Comparison of ENCODE assay signal across 8 cellular contexts in the genomic region with DNA sequence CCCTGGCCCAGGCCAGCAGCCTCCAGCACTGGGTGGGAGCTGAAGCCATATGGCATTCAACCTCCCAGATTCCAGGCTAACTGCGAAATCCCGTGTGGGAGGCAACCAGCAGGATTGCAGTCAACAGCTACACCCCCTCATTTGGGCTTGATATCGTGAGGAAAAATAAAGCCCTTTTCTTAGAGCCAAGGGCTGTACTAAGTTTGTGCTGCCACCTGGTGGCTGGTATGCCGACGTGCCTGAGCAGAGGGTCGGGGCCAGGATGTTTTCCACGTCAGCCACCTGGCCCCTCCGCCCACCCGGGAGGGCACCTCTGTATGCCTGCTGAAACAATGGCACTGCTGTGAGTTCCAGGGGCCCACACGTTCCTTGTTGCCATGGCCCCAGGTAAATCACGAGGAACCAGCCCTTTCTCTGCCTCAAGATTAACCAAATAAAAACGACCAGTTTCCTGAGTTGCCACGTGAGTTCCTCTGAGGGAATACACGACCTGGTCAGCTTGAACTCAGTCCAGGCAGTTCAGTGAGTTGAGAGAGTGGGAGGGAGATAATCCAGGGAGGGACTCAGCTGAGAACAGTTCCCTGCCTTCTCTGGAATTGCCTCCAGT. TPM values are rescaled to one million over a fixed set of nuclear protein-coding genes. Genes with fewer than 3 reads are reported as not detected.
DNase-seq lines count a peak whose midpoint lies in the region; ATAC-seq and TF ChIP-seq lines count a peak whose summit lies in the region.

No MANE protein-coding gene starts in this region.

- POLR2A ChIA-PET in GM10248 (lab: Yijun Ruan, JAX), result no interaction called here

- no peaks in the 10 kb centered on the region for H3K27me3 ChIP-seq in layer of hippocampus (ENCODE audit: control insufficient read depth, insufficient read depth, low read length)

- H3K27ac ChIP-seq in layer of hippocampus (ENCODE audit: low read depth, low read length), result peak overlapping the region; percentile 94

- TF ChIP-seq CTCF in GM10248 (IDR thresholded peaks at IDR 0.05; ENCODE audit: control extremely low read depth, extremely low read depth, low read depth, missing control alignments), result peak; percentile 88

- CTCF ChIA-PET in GM10248 (lab: Yijun Ruan, JAX), result interaction anchor here (0.9 to 4.1 kb wide), 23 partner anchors 9 to 492 kb away, joined by 3 to 24 read pairs (median 5); partner anchors contain the start of genes CDK5R1, PSMD11 and TMEM98

- ATAC-seq in HG02759 (IDR thresholded peaks at IDR 0.05; ENCODE audit: unreplicated experiment), result no peak

- DNase-seq in GM10248 (ENCODE audit: extremely low spot score) (peak; percentile 82), MV-4-11 (lab: John Stamatoyannopoulos, UW) (peak; percentile 9), cerebellum (ENCODE audit: low spot score) (peak; percentile 73), cortex of kidney (lab: John Stamatoyannopoulos, UW) (no peak)
- DNase-seq in activated CD4-positive, alpha-beta T cell treated with anti-CD3 and anti-CD28 coated beads for 1 hour, result peak; percentile 46
- DNase-seq in stimulated activated CD4-positive, alpha-beta T cell treated with anti-CD3 and anti-CD28 coated beads, Interleukin-2, amount 100 ng/mL, for 4 hours (ENCODE audit: low read depth), result peak; percentile 47

RNA-seq across cellular contexts. Expression of gene TMEM98, which starts 9.0 kb away (rescaled TPM):
- 46.9 TPM for total RNA-seq in cerebellum

RNA-seq across cellular contexts. Expression of gene SPACA3, which starts 54.6 kb away (rescaled TPM):
- total RNA-seq in cerebellum, result not detected
